1 cellular context compared by ENCODE assay signal in the genomic region with DNA sequence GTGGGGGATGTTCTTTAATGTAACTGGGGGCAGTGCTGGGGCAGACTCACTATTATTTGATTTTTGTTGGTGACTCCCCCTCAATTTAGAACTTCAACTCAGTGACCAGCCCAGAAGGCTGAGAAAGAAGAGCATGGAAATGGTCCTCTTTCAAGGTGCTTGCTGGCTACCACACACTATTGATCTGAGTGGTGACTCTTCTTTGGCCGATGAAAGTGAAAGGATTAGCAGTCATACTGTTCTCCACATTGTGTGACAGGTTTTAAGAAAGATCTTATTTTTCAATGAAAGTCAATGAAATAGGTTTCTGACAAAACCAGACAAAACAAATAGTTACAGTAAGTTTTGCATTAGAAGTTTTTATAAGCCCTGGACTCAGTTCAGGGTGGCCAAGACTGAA.
TF ChIP-seq lines count a peak whose summit lies in the region.

No MANE protein-coding gene starts in this region.

TF ChIP-seq in GM12878, 131 proteins besides CTCF, POLR2A, EP300 and RAD21:
- TF ChIP-seq, protein P1, sequence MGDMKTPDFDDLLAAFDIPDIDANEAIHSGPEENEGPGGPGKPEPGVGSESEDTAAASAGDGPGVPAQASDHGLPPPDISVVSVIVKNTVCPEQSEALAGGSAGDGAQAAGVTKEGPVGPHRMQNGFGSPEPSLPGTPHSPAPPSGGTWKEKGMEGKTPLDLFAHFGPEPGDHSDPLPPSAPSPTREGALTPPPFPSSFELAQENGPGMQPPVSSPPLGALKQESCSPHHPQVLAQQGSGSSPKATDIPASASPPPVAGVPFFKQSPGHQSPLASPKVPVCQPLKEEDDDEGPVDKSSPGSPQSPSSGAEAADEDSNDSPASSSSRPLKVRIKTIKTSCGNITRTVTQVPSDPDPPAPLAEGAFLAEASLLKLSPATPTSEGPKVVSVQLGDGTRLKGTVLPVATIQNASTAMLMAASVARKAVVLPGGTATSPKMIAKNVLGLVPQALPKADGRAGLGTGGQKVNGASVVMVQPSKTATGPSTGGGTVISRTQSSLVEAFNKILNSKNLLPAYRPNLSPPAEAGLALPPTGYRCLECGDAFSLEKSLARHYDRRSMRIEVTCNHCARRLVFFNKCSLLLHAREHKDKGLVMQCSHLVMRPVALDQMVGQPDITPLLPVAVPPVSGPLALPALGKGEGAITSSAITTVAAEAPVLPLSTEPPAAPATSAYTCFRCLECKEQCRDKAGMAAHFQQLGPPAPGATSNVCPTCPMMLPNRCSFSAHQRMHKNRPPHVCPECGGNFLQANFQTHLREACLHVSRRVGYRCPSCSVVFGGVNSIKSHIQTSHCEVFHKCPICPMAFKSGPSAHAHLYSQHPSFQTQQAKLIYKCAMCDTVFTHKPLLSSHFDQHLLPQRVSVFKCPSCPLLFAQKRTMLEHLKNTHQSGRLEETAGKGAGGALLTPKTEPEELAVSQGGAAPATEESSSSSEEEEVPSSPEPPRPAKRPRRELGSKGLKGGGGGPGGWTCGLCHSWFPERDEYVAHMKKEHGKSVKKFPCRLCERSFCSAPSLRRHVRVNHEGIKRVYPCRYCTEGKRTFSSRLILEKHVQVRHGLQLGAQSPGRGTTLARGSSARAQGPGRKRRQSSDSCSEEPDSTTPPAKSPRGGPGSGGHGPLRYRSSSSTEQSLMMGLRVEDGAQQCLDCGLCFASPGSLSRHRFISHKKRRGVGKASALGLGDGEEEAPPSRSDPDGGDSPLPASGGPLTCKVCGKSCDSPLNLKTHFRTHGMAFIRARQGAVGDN (IDR thresholded peaks at IDR 0.05) = no peak
- TF ChIP-seq, protein P2, sequence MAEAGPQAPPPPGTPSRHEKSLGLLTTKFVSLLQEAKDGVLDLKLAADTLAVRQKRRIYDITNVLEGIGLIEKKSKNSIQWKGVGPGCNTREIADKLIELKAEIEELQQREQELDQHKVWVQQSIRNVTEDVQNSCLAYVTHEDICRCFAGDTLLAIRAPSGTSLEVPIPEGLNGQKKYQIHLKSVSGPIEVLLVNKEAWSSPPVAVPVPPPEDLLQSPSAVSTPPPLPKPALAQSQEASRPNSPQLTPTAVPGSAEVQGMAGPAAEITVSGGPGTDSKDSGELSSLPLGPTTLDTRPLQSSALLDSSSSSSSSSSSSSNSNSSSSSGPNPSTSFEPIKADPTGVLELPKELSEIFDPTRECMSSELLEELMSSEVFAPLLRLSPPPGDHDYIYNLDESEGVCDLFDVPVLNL (IDR thresholded peaks at IDR 0.05; ENCODE audit: low read depth, low read length) = no peak
- TF ChIP-seq SP1 (IDR thresholded peaks at IDR 0.05; ENCODE audit: low read depth, low read length) = no peak
- TF ChIP-seq SUPT20H (IDR thresholded peaks at IDR 0.05; ENCODE audit: borderline replicate concordance, control insufficient read depth, low read depth, low read length) = no peak
- no peak for TF ChIP-seq HCFC1 (IDR thresholded peaks at IDR 0.05; ENCODE audit: low read length)
- no peak for TF ChIP-seq ATF7 (IDR thresholded peaks at IDR 0.05; ENCODE audit: low read depth)
- TF ChIP-seq RELA (IDR thresholded peaks at IDR 0.05; ENCODE audit: borderline replicate concordance, partially characterized antibody) = no peak
